8 cellular contexts compared by ENCODE assay signal in the genomic region with DNA sequence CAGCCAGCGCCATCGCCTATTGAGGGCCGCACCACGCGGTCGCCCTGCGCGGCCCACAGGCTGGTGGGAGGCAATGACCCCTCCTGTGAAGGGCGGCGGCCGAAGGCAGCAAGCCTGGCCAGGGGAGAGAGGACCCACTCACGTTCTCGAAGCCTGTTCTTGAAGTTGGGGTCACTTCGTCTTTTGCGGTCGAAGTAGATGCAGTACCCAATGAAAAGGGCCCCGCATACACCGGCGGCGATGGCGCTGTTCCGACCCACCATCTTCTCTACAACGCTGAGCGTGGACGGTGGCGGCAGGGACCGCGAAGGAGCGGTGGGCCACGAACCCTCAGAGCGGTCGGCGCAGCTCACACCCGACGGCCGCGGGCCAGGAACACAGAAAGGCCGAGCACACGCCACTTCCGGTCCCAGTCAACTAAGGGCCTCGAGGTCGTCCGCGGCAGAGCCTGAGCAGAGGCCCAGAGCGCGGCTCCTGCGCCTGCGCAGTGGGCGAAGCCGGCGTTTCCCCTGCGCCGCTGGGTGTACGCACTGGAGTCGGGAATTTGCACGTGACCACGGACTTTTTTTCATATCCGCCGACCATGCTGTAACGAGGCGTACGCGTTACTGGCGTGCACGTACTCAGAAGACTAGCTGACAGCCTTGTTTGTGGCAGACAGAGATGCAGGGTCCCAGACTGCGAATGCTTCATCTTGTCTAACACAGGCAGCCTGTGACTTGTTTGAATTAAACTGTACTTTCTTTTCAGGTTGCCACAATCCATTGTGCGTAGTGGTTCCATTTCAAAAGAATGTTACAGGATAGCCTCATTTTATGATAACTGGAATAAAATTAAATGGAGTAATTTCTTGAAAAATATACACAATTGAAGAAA. TPM values are rescaled to one million over a fixed set of nuclear protein-coding genes. Genes with fewer than 3 reads are reported as not detected.
DNase-seq lines count a peak whose midpoint lies in the region; ATAC-seq and TF ChIP-seq lines count a peak whose summit lies in the region.

A gene (minus strand): TSS at position 385 of the 876 bp plus-strand sequence. CDS start 122 bp downstream, at position 263.

- no peaks in the 10 kb centered on the region for H3K27me3 Mint-ChIP-seq in CD14-positive monocyte (ENCODE audit: low read depth in 3 of 3)

- no peaks in the 10 kb centered on the region for H3K9me3 ChIP-seq in right lobe of liver

- peak within 1 kb of the TSS; percentile 82 to 93 (median 87) for H3K27ac ChIP-seq in right lobe of liver

- H3K4me3 Mint-ChIP-seq in CD14-positive monocyte = peak within 1 kb of the TSS; percentile 94 to 96

- intact Hi-C loops in CD14-positive monocyte (cut with micrococcal nuclease) = loop anchor here (5.0 to 10.0 kb wide), 2 partner anchors 34 to 196 kb away; a partner anchor contains a TSS
- intact Hi-C loops in right lobe of liver (cut with DNase I) = no loop called here

- H3K4me3 ChIP-seq in right lobe of liver = peak within 1 kb of the TSS; percentile 97 to 99 (median 98)

- 2% methylated on average over 12 of the region's 67 CpGs for WGBS in right lobe of liver (ENCODE audit: insufficient coverage, low coverage, low lambda C conversion rate, missing lambda C conversion rate)

- TF ChIP-seq POLR2A in right lobe of liver (IDR thresholded peaks at IDR 0.05) = peak; percentile 81

- peaks cover 0 to 6% (median 2%) of the 10 kb centered on the region in 4 donors for H3K36me3 ChIP-seq in right lobe of liver

- peak; percentile 96 for ATAC-seq in GM19395 (IDR thresholded peaks at IDR 0.05; ENCODE audit: unreplicated experiment)
- peak; percentile 95 for ATAC-seq in HG03565 (IDR thresholded peaks at IDR 0.05; ENCODE audit: unreplicated experiment)
- peak; percentile 98 to 99 (median 98) for ATAC-seq in right lobe of liver

- TF ChIP-seq CTCF in CD14-positive monocyte (IDR thresholded peaks at IDR 0.05) (no peak), right lobe of liver (IDR thresholded peaks at IDR 0.05) (no peak)

- peak within 1 kb of the TSS; percentile 96 to 99 (median 98) for H3K27ac Mint-ChIP-seq in CD14-positive monocyte

- peaks cover 0 to 15% (median 2%) of the 10 kb centered on the region in 4 donors for H3K4me1 ChIP-seq in right lobe of liver

- H3K9me3 Mint-ChIP-seq in CD14-positive monocyte = no peaks in the 10 kb centered on the region

- peaks cover 20% of the 10 kb centered on the region for H3K4me1 Mint-ChIP-seq in CD14-positive monocyte

- H3K36me3 Mint-ChIP-seq in CD14-positive monocyte = peaks cover 27 to 49% of the 10 kb centered on the region in 2 donors

- H3K27me3 ChIP-seq in right lobe of liver = no peaks in the 10 kb centered on the region

- peak; percentile 95 for DNase-seq in CD14-positive monocyte (ENCODE audit: low spot score)
- DNase-seq in NCI-H774 (lab: John Stamatoyannopoulos, UW) = peak; percentile 99
- DNase-seq in activated CD4-positive, alpha-beta T cell treated with anti-CD3 and anti-CD28 coated beads, Interleukin-2, amount 50 U/mL, for 4 hours = peak; percentile 88 to 90
- peak; percentile 97 to 98 for DNase-seq in dermis microvascular lymphatic vessel endothelial cell (ENCODE audit: low read depth in 2 of 2)
- DNase-seq in right lobe of liver = peak; percentile 94 to 97 (median 97)
- peak; percentile 90 to 95 for DNase-seq in stimulated activated CD4-positive, alpha-beta T cell treated with anti-CD3 and anti-CD28 coated beads, Interleukin-4, amount 100 ng/mL, for 4 hours

RNA-seq across cellular contexts. Expression of the gene that starts here (rescaled TPM):
- 10 to 100 TPM; 31.5 to 34.8 TPM for polyA plus RNA-seq in CD14-positive monocyte
- 73.6 and 92.5 TPM in 2 replicates for total RNA-seq in dermis microvascular lymphatic vessel endothelial cell
- 10 to 100 TPM; 33.0 to 59.2 (median 42.7) TPM for total RNA-seq in right lobe of liver

Comparison
In these comparisons a context has a peak if more than half of its experiments do, and no peak if none do; other contexts are left out.
1. Peak in every context shown above with its lines: DNase-seq, ATAC-seq, H3K4me3 ChIP-seq and H3K27ac ChIP-seq.
2. intact Hi-C loops: an anchor here in CD14-positive monocyte (5.0 to 10.0 kb wide); none called in right lobe of liver.